1 cellular context compared by ENCODE assay signal in genomic region chr11:57647960-57648776, GRCh38.
TF ChIP-seq lines count a peak whose summit lies in the region.

No MANE protein-coding gene starts in this region.

TF ChIP-seq in K562, 482 proteins besides CTCF, POLR2A, EP300 and RAD21 (continues in another document):
- TF ChIP-seq DACH1 (IDR thresholded peaks at IDR 0.05; ENCODE audit: partially characterized antibody) (peak; percentile 63), ZNF197 (CRISPR knock-in tag; IDR thresholded peaks at IDR 0.05; ENCODE audit: low read depth) (no peak), GMEB1 (CRISPR knock-in tag; IDR thresholded peaks at IDR 0.05) (no peak), MECOM (CRISPR knock-in tag; IDR thresholded peaks at IDR 0.05) (no peak), DNMT1 (IDR thresholded peaks at IDR 0.05) (no peak), BMI1 (IDR thresholded peaks at IDR 0.05; ENCODE audit: low read length) (no peak), DPF2 (IDR thresholded peaks at IDR 0.05) (peak; percentile 96), BHLHE40 (IDR thresholded peaks at IDR 0.05; ENCODE audit: low read length) (peak; percentile 79), USF1 (CRISPR knock-in tag; IDR thresholded peaks at IDR 0.05) (no peak), GTF2B (IDR thresholded peaks at IDR 0.05; ENCODE audit: extremely low read depth, insufficient read length) (no peak), RBFOX2 (IDR thresholded peaks at IDR 0.05; ENCODE audit: low read depth, low read length) (no peak), ARID3A (IDR thresholded peaks at IDR 0.05; ENCODE audit: borderline replicate concordance, low read depth, low read length) (0 out of 2 replicates have a peak, but pooled peaks have one; percentile 32), ZNF507 (tag; conservative IDR thresholded peaks at IDR 0.05) (no peak), ARID3B (CRISPR knock-in tag; IDR thresholded peaks at IDR 0.05; ENCODE audit: borderline replicate concordance) (no peak), TAF15 (IDR thresholded peaks at IDR 0.05; ENCODE audit: low read depth, low read length) (no peak), POLR2AphosphoS2 (IDR thresholded peaks at IDR 0.05; ENCODE audit: low read length) (no peak), TEAD2 (tag; IDR thresholded peaks at IDR 0.05) (no peak), GTF2E2 (tag; IDR thresholded peaks at IDR 0.05) (no peak), ZNF212 (CRISPR knock-in tag; IDR thresholded peaks at IDR 0.05) (no peak), MEF2A (IDR thresholded peaks at IDR 0.05; ENCODE audit: control insufficient read depth, low read depth, low read length) (peak; percentile 5; the same call in 1 of the 2 replicates), DEAF1 (CRISPR knock-in tag; IDR thresholded peaks at IDR 0.05) (no peak), HNRNPH1 (optimal IDR thresholded peaks at IDR 0.05; ENCODE audit: low read depth, low read length) (no peak), ELF2 (CRISPR knock-in tag; IDR thresholded peaks at IDR 0.05) (no peak), SOX6 (IDR thresholded peaks at IDR 0.05) (peak; percentile 94), THRAP3 (IDR thresholded peaks at IDR 0.05; ENCODE audit: borderline replicate concordance) (no peak), ZNF436 (CRISPR knock-in tag; IDR thresholded peaks at IDR 0.05) (no peak), ZBTB1 (CRISPR knock-in tag; IDR thresholded peaks at IDR 0.05; ENCODE audit: borderline replicate concordance, low read depth) (no peak), KAT7 (CRISPR knock-in tag; IDR thresholded peaks at IDR 0.05; ENCODE audit: borderline replicate concordance) (no peak), ZNF589 (CRISPR knock-in tag; IDR thresholded peaks at IDR 0.05; ENCODE audit: low read depth) (peak; percentile 80), TCF3 (CRISPR knock-in tag; IDR thresholded peaks at IDR 0.05) (peak; percentile 99), BCLAF1 (IDR thresholded peaks at IDR 0.05; ENCODE audit: borderline replicate concordance in 1 of 2, control insufficient read depth in 1 of 2, low read depth in 2 of 2, low read length in 1 of 2) (0 out of 4 replicates have a peak, but pooled peaks of 1 of the 2 experiments have one; percentile 64), HDAC8 (tag; IDR thresholded peaks at IDR 0.05) (no peak), NCOA4 (IDR thresholded peaks at IDR 0.05; ENCODE audit: partially characterized antibody) (peak; percentile 42), TFAP4 (CRISPR knock-in tag; IDR thresholded peaks at IDR 0.05; ENCODE audit: borderline replicate concordance) (peak; percentile 92), FOXA3 (CRISPR knock-in tag; conservative IDR thresholded peaks at IDR 0.05 in 1 of 2, IDR thresholded peaks at IDR 0.05 in 1 of 2) (no peak), SREBF1 (IDR thresholded peaks at IDR 0.05; ENCODE audit: borderline replicate concordance, low read depth, low read length) (no peak), ZBTB40 (IDR thresholded peaks at IDR 0.05) (no peak), ZBTB40 (CRISPR knock-in tag; IDR thresholded peaks at IDR 0.05) (no peak), RUNX1 (IDR thresholded peaks at IDR 0.05; ENCODE audit: low read depth) (peak; percentile 90), NELFE (IDR thresholded peaks at IDR 0.05; ENCODE audit: insufficient read depth, insufficient read length) (no peak), ELF4 (CRISPR knock-in tag; IDR thresholded peaks at IDR 0.05) (no peak), TCF7 (IDR thresholded peaks at IDR 0.05; ENCODE audit: borderline replicate concordance) (peak; percentile 88), COPS2 (conservative IDR thresholded peaks at IDR 0.05) (no peak), HDAC6 (IDR thresholded peaks at IDR 0.05; ENCODE audit: low read depth, low read length) (no peak), PURB (CRISPR knock-in tag; IDR thresholded peaks at IDR 0.05; ENCODE audit: low read depth) (no peak)
